ENCODE assay signal across 8 cellular contexts in genomic region chr4:52713456-52713937, GRCh38. TPM values are rescaled to one million over a fixed set of nuclear protein-coding genes. Genes with fewer than 3 reads are reported as not detected.
DNase-seq lines count a peak whose midpoint lies in the region; ATAC-seq and TF ChIP-seq lines count a peak whose summit lies in the region.

No MANE protein-coding gene starts in this region.

- H3K4me1 Mint-ChIP-seq in activated CD4-positive, alpha-beta T cell treated with anti-CD3 and anti-CD28 coated beads, Interleukin-2, amount 10 ng/mL, durations not matched to agents 24 days and 14 days = peaks cover 48% of the 10 kb centered on the region
- peaks cover 57% of the 10 kb centered on the region for H3K4me1 Mint-ChIP-seq in activated T-helper 1 cell treated with anti-CD3 and anti-CD28 coated beads, Interleukin-12 subunit alpha, Interleukin-12 subunit beta, Interleukin-2, Interleukin-4 antibody, amounts not matched to agents 30 ng/mL and 10 ng/mL and 1 ng/mL, durations not matched to agents 14 hours and 24 hours and 36 hours (ENCODE audit: low read depth)

- no peaks in the 10 kb centered on the region for H3K27me3 ChIP-seq in iPS-18a (ENCODE audit: control insufficient read depth, insufficient read depth, low read length)
- H3K27me3 ChIP-seq in tibial nerve = no peaks in the 10 kb centered on the region

- H3K4me3 ChIP-seq in iPS-18a (ENCODE audit: low read length) (peak overlapping the region; percentile 76), tibial nerve (peak overlapping the region; percentile 71 to 87 (median 79))

- H3K36me3 Mint-ChIP-seq in activated CD4-positive, alpha-beta T cell treated with anti-CD3 and anti-CD28 coated beads, Interleukin-2, amount 10 ng/mL, durations not matched to agents 24 days and 14 days (ENCODE audit: low read depth) = peaks cover 44% of the 10 kb centered on the region
- H3K36me3 Mint-ChIP-seq in activated T-helper 1 cell treated with anti-CD3 and anti-CD28 coated beads, Interleukin-12 subunit alpha, Interleukin-12 subunit beta, Interleukin-2, Interleukin-4 antibody, amounts not matched to agents 30 ng/mL and 10 ng/mL and 1 ng/mL, durations not matched to agents 14 hours and 24 hours and 36 hours (ENCODE audit: low read depth) = peaks cover 46% of the 10 kb centered on the region

- H3K36me3 ChIP-seq in iPS-18a (ENCODE audit: control insufficient read depth, low read depth, low read length) = peaks cover 38% of the 10 kb centered on the region
- H3K36me3 ChIP-seq in tibial nerve = peaks cover 0 to 36% (median 6%) of the 10 kb centered on the region in 3 donors

- no peak for ATAC-seq in omental fat pad (ENCODE audit: low FRiP score)

- no peaks in the 10 kb centered on the region for H3K27me3 Mint-ChIP-seq in activated CD4-positive, alpha-beta T cell treated with anti-CD3 and anti-CD28 coated beads, Interleukin-2, amount 10 ng/mL, durations not matched to agents 24 days and 14 days
- no peaks in the 10 kb centered on the region for H3K27me3 Mint-ChIP-seq in activated T-helper 1 cell treated with anti-CD3 and anti-CD28 coated beads, Interleukin-12 subunit alpha, Interleukin-12 subunit beta, Interleukin-2, Interleukin-4 antibody, amounts not matched to agents 30 ng/mL and 10 ng/mL and 1 ng/mL, durations not matched to agents 14 hours and 24 hours and 36 hours (ENCODE audit: insufficient read depth)

- H3K9ac ChIP-seq in iPS-18a (ENCODE audit: low read length) = peak overlapping the region; percentile 87

- TF ChIP-seq EP300 in tibial nerve (IDR thresholded peaks at IDR 0.05) = no peak

- peak overlapping the region; percentile 98 for H3K4me3 Mint-ChIP-seq in activated CD4-positive, alpha-beta T cell treated with anti-CD3 and anti-CD28 coated beads, Interleukin-2, amount 10 ng/mL, durations not matched to agents 24 days and 14 days
- peak overlapping the region; percentile 98 for H3K4me3 Mint-ChIP-seq in activated T-helper 1 cell treated with anti-CD3 and anti-CD28 coated beads, Interleukin-12 subunit alpha, Interleukin-12 subunit beta, Interleukin-2, Interleukin-4 antibody, amounts not matched to agents 30 ng/mL and 10 ng/mL and 1 ng/mL, durations not matched to agents 14 hours and 24 hours and 36 hours

- H3K9me3 ChIP-seq in iPS-18a (ENCODE audit: control insufficient read depth, low read depth, low read length) = no peaks in the 10 kb centered on the region
- H3K9me3 ChIP-seq in tibial nerve = no peaks in the 10 kb centered on the region

- TF ChIP-seq CTCF in tibial nerve (IDR thresholded peaks at IDR 0.05) (no peak), omental fat pad (IDR thresholded peaks at IDR 0.05) (no peak)

- WGBS in tibial nerve, 2 donors = 53 to 68% methylated on average over 12 of the region's 12 CpGs

- H3K4me1 ChIP-seq in iPS-18a (ENCODE audit: control insufficient read depth, low read depth, low read length) (peaks cover 27% of the 10 kb centered on the region), tibial nerve (peaks cover 0 to 25% (median 16%) of the 10 kb centered on the region in 4 donors)

- peak overlapping the region; percentile 99 for H3K27ac Mint-ChIP-seq in activated CD4-positive, alpha-beta T cell treated with anti-CD3 and anti-CD28 coated beads, Interleukin-2, amount 10 ng/mL, durations not matched to agents 24 days and 14 days
- peak overlapping the region; percentile 96 for H3K27ac Mint-ChIP-seq in activated T-helper 1 cell treated with anti-CD3 and anti-CD28 coated beads, Interleukin-12 subunit alpha, Interleukin-12 subunit beta, Interleukin-2, Interleukin-4 antibody, amounts not matched to agents 30 ng/mL and 10 ng/mL and 1 ng/mL, durations not matched to agents 14 hours and 24 hours and 36 hours

- intact Hi-C loops in activated CD4-positive, alpha-beta T cell treated with anti-CD3 and anti-CD28 coated beads, Interleukin-2, amount 10 ng/mL, durations not matched to agents 24 days and 14 days (cut with micrococcal nuclease) = loop anchor here (2.0 to 10.0 kb wide), 4 partner anchors 269 to 1349 kb away; partner anchors contain the start of genes CHIC2 and SCFD2
- intact Hi-C loops in activated T-helper 1 cell treated with anti-CD3 and anti-CD28 coated beads, Interleukin-12 subunit alpha, Interleukin-12 subunit beta, Interleukin-2, Interleukin-4 antibody, amounts not matched to agents 30 ng/mL and 10 ng/mL and 1 ng/mL, durations not matched to agents 14 hours and 24 hours and 36 hours (cut with micrococcal nuclease) = loop anchor here (2.0 to 5.0 kb wide), 3 partner anchors 125 to 1519 kb away; no protein-coding TSS in a partner anchor

- H3K27ac ChIP-seq in iPS-18a (ENCODE audit: low read length) (peak overlapping the region; percentile 81), tibial nerve (peak overlapping the region; percentile 51 to 98 (median 89))

- H3K9me3 Mint-ChIP-seq in activated CD4-positive, alpha-beta T cell treated with anti-CD3 and anti-CD28 coated beads, Interleukin-2, amount 10 ng/mL, durations not matched to agents 24 days and 14 days = peaks cover 23% of the 10 kb centered on the region
- no peaks in the 10 kb centered on the region for H3K9me3 Mint-ChIP-seq in activated T-helper 1 cell treated with anti-CD3 and anti-CD28 coated beads, Interleukin-12 subunit alpha, Interleukin-12 subunit beta, Interleukin-2, Interleukin-4 antibody, amounts not matched to agents 30 ng/mL and 10 ng/mL and 1 ng/mL, durations not matched to agents 14 hours and 24 hours and 36 hours

- no peak for TF ChIP-seq POLR2A in tibial nerve (IDR thresholded peaks at IDR 0.05)

- DNase-seq in activated CD4-positive, alpha-beta T cell treated with anti-CD3 and anti-CD28 coated beads, Interleukin-2, amount 10 ng/mL, durations not matched to agents 24 days and 14 days = no peak
- DNase-seq in activated CD4-positive, alpha-beta T cell treated with anti-CD3 and anti-CD28 coated beads, Interleukin-2, amount 50 U/mL, for 1 hour = no peak
- DNase-seq in activated T-helper 1 cell treated with anti-CD3 and anti-CD28 coated beads, Interleukin-12 subunit alpha, Interleukin-12 subunit beta, Interleukin-2, Interleukin-4 antibody, amounts not matched to agents 30 ng/mL and 10 ng/mL and 1 ng/mL, durations not matched to agents 14 hours and 24 hours and 36 hours (ENCODE audit: low spot score) = no peak
- no peak for DNase-seq in tibial nerve (ENCODE audit: low spot score in 2 of 2)
- DNase-seq in omental fat pad (ENCODE audit: low spot score) = no peak
- DNase-seq in NCI-H2171 (lab: John Stamatoyannopoulos, UW) = no peak
- DNase-seq in DMS153 treated with DMSO at 0.1 percent for 48 hours (lab: John Stamatoyannopoulos, UW; ENCODE audit: unreplicated experiment) = no peak

RNA-seq across cellular contexts. Expression of gene ERVMER34-1, which starts 37.7 kb away (rescaled TPM):
- total RNA-seq in activated CD4-positive, alpha-beta T cell treated with anti-CD3 and anti-CD28 coated beads, Interleukin-2, amount 10 ng/mL, durations not matched to agents 24 days and 14 days = 0.56 TPM in 1 of 2 replicates, not detected in the other
- total RNA-seq in activated T-helper 1 cell treated with anti-CD3 and anti-CD28 coated beads, Interleukin-12 subunit alpha, Interleukin-12 subunit beta, Interleukin-2, Interleukin-4 antibody, amounts not matched to agents 30 ng/mL and 10 ng/mL and 1 ng/mL, durations not matched to agents 14 hours and 24 hours and 36 hours = 0.05 TPM in 1 of 2 replicates, not detected in the other
- total RNA-seq in tibial nerve (under 1 TPM in 3 of 4 donors, not detected in 1; 0.63 to 0.90 (median 0.78) TPM), omental fat pad (under 1 TPM in 3 of 4 donors, not detected in 1; 0.31 to 0.60 (median 0.37) TPM)

RNA-seq across cellular contexts. Expression of gene USP46, which starts 54.4 kb away (rescaled TPM):
- total RNA-seq in activated CD4-positive, alpha-beta T cell treated with anti-CD3 and anti-CD28 coated beads, Interleukin-2, amount 10 ng/mL, durations not matched to agents 24 days and 14 days = 8.4 and 10.2 TPM in 2 replicates
- 9.9 and 10.1 TPM in 2 replicates for total RNA-seq in activated T-helper 1 cell treated with anti-CD3 and anti-CD28 coated beads, Interleukin-12 subunit alpha, Interleukin-12 subunit beta, Interleukin-2, Interleukin-4 antibody, amounts not matched to agents 30 ng/mL and 10 ng/mL and 1 ng/mL, durations not matched to agents 14 hours and 24 hours and 36 hours
- total RNA-seq in tibial nerve (10 to 100 TPM; 28.2 to 55.5 (median 37.9) TPM), omental fat pad (1 to 10 TPM; 6.0 to 7.7 (median 6.6) TPM)
